ENCODE assay signal across 18 cellular contexts in genomic region chr3:114344492-114344891, GRCh38. TPM values are rescaled to one million over a fixed set of nuclear protein-coding genes. Genes with fewer than 3 reads are reported as not detected.
DNase-seq lines count a peak whose midpoint lies in the region; ATAC-seq and TF ChIP-seq lines count a peak whose summit lies in the region.
"Had no signal": no experiment of that assay in that cellular context is flagged by ENCODE, and none has a peak within 500 bp of the region (broad histone marks: within the 10 kb centered on the region; RNA-seq: fewer than 3 reads in every experiment).

No MANE protein-coding gene starts in this region.

- no peaks in the 10 kb centered on the region for H3K27me3 Mint-ChIP-seq in stimulated activated naive CD8-positive, alpha-beta T cell treated with anti-CD3 and anti-CD28 coated beads, Interleukin-15, amount 100 ng/mL, for 72 hours
- H3K27me3 Mint-ChIP-seq in activated T-helper 17 cell treated with anti-CD3 and anti-CD28 coated beads, Interleukin-2, amount 50 U/mL, for 72 hours: no peaks in the 10 kb centered on the region
- no peaks in the 10 kb centered on the region for H3K27me3 Mint-ChIP-seq in natural killer cell (ENCODE audit: low read depth in 2 of 2)
- H3K27me3 Mint-ChIP-seq: CD4-positive, alpha-beta T cell; IgD-negative memory B cell had no signal

- H3K27ac Mint-ChIP-seq in stimulated activated naive CD8-positive, alpha-beta T cell treated with anti-CD3 and anti-CD28 coated beads, Interleukin-15, amount 100 ng/mL, for 72 hours: no peak overlapping the region
- H3K27ac Mint-ChIP-seq in activated T-helper 17 cell treated with anti-CD3 and anti-CD28 coated beads, Interleukin-2, amount 50 U/mL, for 72 hours: peak overlapping the region; percentile 20
- H3K27ac Mint-ChIP-seq in natural killer cell: peak overlapping the region; percentile 63 to 71
- H3K27ac Mint-ChIP-seq: CD4-positive, alpha-beta T cell; GM23338; HFFc6 had no signal

- peaks cover 22% of the 10 kb centered on the region for H3K4me1 Mint-ChIP-seq in stimulated activated naive CD8-positive, alpha-beta T cell treated with anti-CD3 and anti-CD28 coated beads, Interleukin-15, amount 100 ng/mL, for 72 hours
- H3K4me1 Mint-ChIP-seq in activated T-helper 17 cell treated with anti-CD3 and anti-CD28 coated beads, Interleukin-2, amount 50 U/mL, for 72 hours: peaks cover 8% of the 10 kb centered on the region
- H3K4me1 Mint-ChIP-seq in natural killer cell: peaks cover 29 to 38% of the 10 kb centered on the region in 2 donors

- peaks cover 16% of the 10 kb centered on the region for H3K36me3 Mint-ChIP-seq in activated T-helper 17 cell treated with anti-CD3 and anti-CD28 coated beads, Interleukin-2, amount 50 U/mL, for 72 hours (ENCODE audit: low read depth)
- H3K36me3 Mint-ChIP-seq in natural killer cell: no peaks in the 10 kb centered on the region

- H3K9me3 Mint-ChIP-seq in stimulated activated naive CD8-positive, alpha-beta T cell treated with anti-CD3 and anti-CD28 coated beads, Interleukin-15, amount 100 ng/mL, for 72 hours: no peaks in the 10 kb centered on the region
- no peaks in the 10 kb centered on the region for H3K9me3 Mint-ChIP-seq in activated T-helper 17 cell treated with anti-CD3 and anti-CD28 coated beads, Interleukin-2, amount 50 U/mL, for 72 hours
- H3K9me3 Mint-ChIP-seq in natural killer cell: no peaks in the 10 kb centered on the region
- H3K9me3 Mint-ChIP-seq: CD4-positive, alpha-beta T cell; GM23338; HFFc6; IgD-negative memory B cell had no signal

- in situ Hi-C loops in KBM-7 (cut with MboI; ENCODE audit: low pct_unique_long_range_greater_than_20kb, low sequenced_read_pairs): no loop called here

- intact Hi-C loops in natural killer cell (cut with micrococcal nuclease): no loop called here

- peak; percentile 46 for ATAC-seq in stimulated activated naive CD8-positive, alpha-beta T cell treated with anti-CD3 and anti-CD28 coated beads, Interleukin-15, amount 100 ng/mL, for 72 hours
- ATAC-seq in stimulated activated naive CD8-positive, alpha-beta T cell treated with anti-CD3 and anti-CD28 coated beads, Interleukin-15, Interleukin-2, amounts not matched to agents 100 U/mL and 50 U/mL, for 24 hours: no peak
- ATAC-seq in activated T-helper 17 cell treated with anti-CD3 and anti-CD28 coated beads, Interleukin-2, amount 50 U/mL, for 72 hours (replicated peaks): peak; percentile 66
- ATAC-seq in natural killer cell (peak in 2 of 3 donors; percentile 64 to 74), HG03039 (IDR thresholded peaks at IDR 0.05; ENCODE audit: unreplicated experiment) (no peak)
- ATAC-seq: GM23338, HCT116, HepG2 had no signal

- DNase-seq in stimulated activated naive CD8-positive, alpha-beta T cell treated with anti-CD3 and anti-CD28 coated beads, Interleukin-15, amount 100 ng/mL, for 72 hours: no peak
- DNase-seq in stimulated activated naive CD8-positive, alpha-beta T cell treated with anti-CD3 and anti-CD28 coated beads, Interleukin-15, Interleukin-2, amounts not matched to agents 100 U/mL and 50 U/mL, for 24 hours: no peak
- DNase-seq in natural killer cell (no peak), NCI-H69 (lab: John Stamatoyannopoulos, UW) (no peak), KBM-7 (no peak)
- DNase-seq: ACHN; BE2C; C1 segment of cervical spinal cord; Caco-2; CD4-positive, alpha-beta T cell; H7; HFFc6 had no signal

- TF ChIP-seq CTCF in natural killer cell (IDR thresholded peaks at IDR 0.05): no peak

- H3K4me3 Mint-ChIP-seq in stimulated activated naive CD8-positive, alpha-beta T cell treated with anti-CD3 and anti-CD28 coated beads, Interleukin-15, amount 100 ng/mL, for 72 hours: no peak overlapping the region
- H3K4me3 Mint-ChIP-seq in activated T-helper 17 cell treated with anti-CD3 and anti-CD28 coated beads, Interleukin-2, amount 50 U/mL, for 72 hours: no peak overlapping the region
- no peak overlapping the region for H3K4me3 Mint-ChIP-seq in natural killer cell
- H3K4me3 Mint-ChIP-seq: CD4-positive, alpha-beta T cell; GM23338; HFFc6; IgD-negative memory B cell had no signal

RNA-seq across cellular contexts. Expression of gene TIGIT, which starts 50.7 kb away (rescaled TPM):
- total RNA-seq in activated T-helper 17 cell treated with anti-CD3 and anti-CD28 coated beads, Interleukin-2, amount 50 U/mL, for 72 hours: 10 to 100 TPM; 21.5 to 53.0 TPM
- total RNA-seq in natural killer cell: 10 to 100 TPM; 24.9 to 52.3 (median 43.9) TPM
- total RNA-seq: Caco-2, H7, HepG2, HFFc6 had no signal

Comparison
In these comparisons a context has a peak if more than half of its experiments do, and no peak if none do; other contexts are left out.
1. ATAC-seq: peak in stimulated activated naive CD8-positive, alpha-beta T cell treated with anti-CD3 and anti-CD28 coated beads, Interleukin-15, amount 100 ng/mL, for 72 hours (single experiment), activated T-helper 17 cell treated with anti-CD3 and anti-CD28 coated beads, Interleukin-2, amount 50 U/mL, for 72 hours (single experiment) and natural killer cell (2 of 3); none in stimulated activated naive CD8-positive, alpha-beta T cell treated with anti-CD3 and anti-CD28 coated beads, Interleukin-15, Interleukin-2, amounts not matched to agents 100 U/mL and 50 U/mL, for 24 hours (single experiment) and HG03039 (single experiment).
2. H3K27ac Mint-ChIP-seq: peak in activated T-helper 17 cell treated with anti-CD3 and anti-CD28 coated beads, Interleukin-2, amount 50 U/mL, for 72 hours (single experiment) and natural killer cell (2 of 2); none in stimulated activated naive CD8-positive, alpha-beta T cell treated with anti-CD3 and anti-CD28 coated beads, Interleukin-15, amount 100 ng/mL, for 72 hours (0 of 2).